6 cellular contexts compared by ENCODE assay signal in genomic region chr5:142650060-142650459, GRCh38. TPM values are rescaled to one million over a fixed set of nuclear protein-coding genes. Genes with fewer than 3 reads are reported as not detected.
"Had no signal": no experiment of that assay in that cellular context is flagged by ENCODE, and none has a peak within 500 bp of the region (broad histone marks: within the 10 kb centered on the region; RNA-seq: fewer than 3 reads in every experiment).

No MANE protein-coding gene starts in this region.

- DNase-seq: H9, HCEC 1CT, IMR-90 had no signal

- H3K9me3 Mint-ChIP-seq: GM23338, H9 had no signal

- ATAC-seq: GM23338, K562 had no signal

- H3K4me3 Mint-ChIP-seq: GM23338, H9 had no signal

- H3K27ac Mint-ChIP-seq: GM23338, H9 had no signal

- H3K4me3 ChIP-seq: GM23338, K562 had no signal

RNA-seq across cellular contexts. Expression of gene FGF1, which starts 35.8 kb away (rescaled TPM):
- total RNA-seq: HT-29, K562 had no signal
- polyA plus RNA-seq: K562 had no signal
